ENCODE assay signal across 9 cellular contexts in the genomic region with DNA sequence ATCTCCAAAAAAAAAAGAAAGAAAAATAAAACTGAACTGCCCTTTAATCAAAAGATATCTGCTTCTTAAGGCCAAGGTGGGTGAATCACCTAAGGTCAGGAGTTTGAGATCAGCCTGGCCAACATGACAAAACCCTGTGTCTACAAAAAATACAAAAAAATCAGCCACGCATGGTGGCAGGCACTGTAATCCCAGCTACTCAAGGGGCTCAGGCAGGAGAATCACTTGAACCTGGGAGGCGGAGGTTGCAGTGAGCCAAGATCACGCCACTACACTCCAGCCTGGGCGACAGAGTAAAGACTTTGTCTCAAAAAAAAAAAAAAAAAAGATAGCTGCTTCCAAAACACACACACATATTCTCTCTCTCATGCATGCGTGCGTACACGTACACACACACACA. TPM values are rescaled to one million over a fixed set of nuclear protein-coding genes. Genes with fewer than 3 reads are reported as not detected.
DNase-seq lines count a peak whose midpoint lies in the region; ATAC-seq, FAIRE-seq and TF ChIP-seq lines count a peak whose summit lies in the region.
"Had no signal": no experiment of that assay in that cellular context is flagged by ENCODE, and none has a peak within 500 bp of the region (broad histone marks: within the 10 kb centered on the region; RNA-seq: fewer than 3 reads in every experiment).

No MANE protein-coding gene starts in this region.

- TF ChIP-seq CTCF in DND-41 (IDR thresholded peaks at IDR 0.05; ENCODE audit: borderline replicate concordance, extremely low read depth, low read length, poor library complexity, severe bottlenecking) = no peak
- TF ChIP-seq CTCF in gastrocnemius medialis (IDR thresholded peaks at IDR 0.05 in 4 of 5, conservative IDR thresholded peaks at IDR 0.05 in 1 of 5) = no peak
- no peak for TF ChIP-seq CTCF in spleen (IDR thresholded peaks at IDR 0.05 in 8 of 11, conservative IDR thresholded peaks at IDR 0.05 in 3 of 11)

- H3K27ac ChIP-seq in DND-41 (ENCODE audit: low read length) (peak overlapping the region; percentile 94), gastrocnemius medialis (peak overlapping the region; percentile 32 to 60 (median 56)), spleen (peak overlapping the region in 3 of 8 donors; percentile 21 to 67 (median 48))
- H3K27ac ChIP-seq in effector memory CD4-positive, alpha-beta T cell (ENCODE audit: insufficient read depth, low read length, poor library complexity, severe bottlenecking) = peak overlapping the region; percentile 45

- DNase-seq in DND-41 (no peak), RCC 7860 (ENCODE audit: low spot score) (peak; percentile 21), gastrocnemius medialis (no peak), spleen (no peak)
- no peak for DNase-seq in effector memory CD4-positive, alpha-beta T cell
- no peak for DNase-seq in activated CD8-positive, alpha-beta memory T cell treated with anti-CD3 and anti-CD28 coated beads, Interleukin-2, amount 50 U/mL, for 4 hours

- in situ Hi-C loops in gastrocnemius medialis (cut with MboI; ENCODE audit: low sequenced_read_pairs in 4 of 4) = loop anchor here in 3 of 4 donors (25.0 kb wide), 2 partner anchors 188 to 363 kb away; partner anchors contain the start of genes NR6A1 (in 2 of the 3) and GOLGA1 (in 1 of the 3)

- peaks cover 79% of the 10 kb centered on the region for H3K79me2 ChIP-seq in DND-41 (ENCODE audit: insufficient read depth, low read length)

- peaks cover 7% of the 10 kb centered on the region for H3K36me3 ChIP-seq in DND-41 (ENCODE audit: insufficient read depth, low read length)
- H3K36me3 ChIP-seq in effector memory CD4-positive, alpha-beta T cell (ENCODE audit: control insufficient read depth, insufficient read depth, low read length) = no peaks in the 10 kb centered on the region
- H3K36me3 ChIP-seq in gastrocnemius medialis = no peaks in the 10 kb centered on the region
- H3K36me3 ChIP-seq in spleen = peaks cover 0 to 3% (median 0%) of the 10 kb centered on the region in 6 donors
- H3K36me3 ChIP-seq: esophagus squamous epithelium had no signal

- WGBS in spleen, 5 donors = 86 to 94% (median 90%) methylated on average over 6 to 7 of the region's 7 CpGs

- ATAC-seq in DND-41 (ENCODE audit: insufficient read depth, low read depth) (no peak), gastrocnemius medialis (no peak), GM21786 (IDR thresholded peaks at IDR 0.05; ENCODE audit: unreplicated experiment) (no peak), HG02588 (IDR thresholded peaks at IDR 0.05; ENCODE audit: unreplicated experiment) (no peak)

- H2AFZ ChIP-seq in DND-41 (ENCODE audit: low read depth, low read length) = no peak overlapping the region

- H3K9me3 ChIP-seq in DND-41 (ENCODE audit: insufficient read depth, low read length, severe bottlenecking) = no peaks in the 10 kb centered on the region
- no peaks in the 10 kb centered on the region for H3K9me3 ChIP-seq in effector memory CD4-positive, alpha-beta T cell (ENCODE audit: control insufficient read depth, low read length)
- H3K9me3 ChIP-seq in gastrocnemius medialis = no peaks in the 10 kb centered on the region
- H3K9me3 ChIP-seq in spleen = no peaks in the 10 kb centered on the region
- H3K9me3 ChIP-seq: esophagus squamous epithelium had no signal

- H3K4me3 ChIP-seq in DND-41 (ENCODE audit: low read depth in 1 of 2, low read length in 2 of 2) (peak overlapping the region in 1 of 2 experiments; percentile 41; a peak in 2 of 4 replicates), gastrocnemius medialis (no peak overlapping the region), spleen (no peak overlapping the region)
- H3K4me3 ChIP-seq in effector memory CD4-positive, alpha-beta T cell (ENCODE audit: insufficient read depth, low read depth, low read length, poor library complexity, severe bottlenecking) = no peak overlapping the region
- H3K4me3 ChIP-seq: esophagus squamous epithelium had no signal

- peak overlapping the region; percentile 52 for H3K4me2 ChIP-seq in DND-41 (ENCODE audit: insufficient read depth, low read length)

- no peak for FAIRE-seq in RCC 7860 (lab: Jason Lieb, UNC)

- intact Hi-C loops in gastrocnemius medialis (cut with DNase I; ENCODE audit: low total_unique reads) (no loop called here), spleen (cut with DNase I; ENCODE audit: low total_unique reads) (no loop called here)

- no peaks in the 10 kb centered on the region for H4K20me1 ChIP-seq in DND-41 (ENCODE audit: insufficient read depth, low read length)

- H3K9ac ChIP-seq in DND-41 (ENCODE audit: low read depth, low read length) = peak overlapping the region; percentile 41

- TF ChIP-seq POLR2A in gastrocnemius medialis (IDR thresholded peaks at IDR 0.05) = no peak
- TF ChIP-seq POLR2A in spleen (IDR thresholded peaks at IDR 0.05) = no peak

- H3K27me3 ChIP-seq in DND-41 (ENCODE audit: insufficient read depth, low read length, poor library complexity) = no peaks in the 10 kb centered on the region
- H3K27me3 ChIP-seq in effector memory CD4-positive, alpha-beta T cell (replicated peaks; ENCODE audit: control insufficient read depth, insufficient read depth, low read length, poor library complexity, severe bottlenecking) = no peaks in the 10 kb centered on the region
- no peaks in the 10 kb centered on the region for H3K27me3 ChIP-seq in gastrocnemius medialis
- no peaks in the 10 kb centered on the region for H3K27me3 ChIP-seq in spleen (replicated peaks in 1 of 7)
- H3K27me3 ChIP-seq: esophagus squamous epithelium had no signal

- H3K4me1 ChIP-seq in DND-41 (ENCODE audit: insufficient read depth, low read length) (peaks cover 75% of the 10 kb centered on the region), gastrocnemius medialis (peaks cover 3 to 6% of the 10 kb centered on the region in 2 donors), spleen (peaks cover 0 to 29% (median 7%) of the 10 kb centered on the region in 6 donors)
- H3K4me1 ChIP-seq in effector memory CD4-positive, alpha-beta T cell (ENCODE audit: control insufficient read depth, insufficient read depth, low read length, poor library complexity, severe bottlenecking) = peaks cover 18% of the 10 kb centered on the region

RNA-seq across cellular contexts. Expression of gene SCAI, which starts 17.8 kb away (rescaled TPM):
- total RNA-seq in gastrocnemius medialis (1 to 10 TPM; 1.1 to 4.7 (median 3.4) TPM), spleen (10 to 100 TPM in 3 of 7 donors, 1 to 10 TPM in 4; 5.4 to 19.6 (median 8.3) TPM)
- polyA plus RNA-seq in spleen = 1 to 10 TPM; 1.6 to 1.9 (median 1.8) TPM
